14 cellular contexts compared by ENCODE assay signal in the genomic region with DNA sequence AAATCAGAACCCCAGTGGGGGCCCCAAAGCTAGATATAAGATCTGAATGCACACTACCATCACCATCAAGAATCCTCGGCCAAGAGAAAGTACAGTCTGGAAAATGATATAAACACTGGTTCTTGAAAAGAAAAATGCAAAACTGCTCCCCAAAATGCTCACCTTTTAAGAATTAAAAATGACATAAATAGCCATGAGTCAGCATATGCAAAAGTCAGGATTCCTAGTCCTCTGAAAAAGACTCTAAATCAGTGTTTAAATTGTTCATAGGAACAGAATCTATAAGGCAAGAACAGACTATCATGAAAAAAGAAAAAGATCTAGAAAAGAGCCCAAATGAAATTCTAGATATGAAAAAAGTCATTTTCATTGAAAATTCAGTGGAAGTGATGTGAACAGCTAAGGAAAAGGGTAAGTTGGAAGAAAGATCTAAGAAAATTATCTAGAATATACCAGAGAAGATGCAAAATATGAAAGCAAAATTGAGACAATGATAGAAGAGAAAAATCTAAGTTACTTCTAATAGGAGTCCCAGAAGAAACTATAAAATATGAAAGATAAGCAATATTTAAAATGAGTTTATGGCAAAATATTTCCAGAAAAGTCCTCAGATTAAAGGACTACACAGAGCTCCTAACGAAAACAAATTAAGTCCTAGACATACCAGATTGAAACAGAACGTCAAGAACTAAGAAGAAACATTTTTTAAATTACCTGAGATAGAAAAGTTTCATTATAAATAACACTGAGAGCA. TPM values are rescaled to one million over a fixed set of nuclear protein-coding genes. Genes with fewer than 3 reads are reported as not detected.
DNase-seq lines count a peak whose midpoint lies in the region; ATAC-seq and TF ChIP-seq lines count a peak whose summit lies in the region.
"Had no signal": no experiment of that assay in that cellular context is flagged by ENCODE, and none has a peak within 500 bp of the region (broad histone marks: within the 10 kb centered on the region; RNA-seq: fewer than 3 reads in every experiment).

No MANE protein-coding gene starts in this region.

- no peaks in the 10 kb centered on the region for H3K79me2 ChIP-seq in mammary epithelial cell (ENCODE audit: insufficient read depth, low read length)

- no peak overlapping the region for H2AFZ ChIP-seq in mammary epithelial cell (ENCODE audit: low read depth, low read length)

- dilution Hi-C loops in mammary epithelial cell (cut with HindIII; ENCODE audit: low sequenced_read_pairs), result loop anchor here (10.0 kb wide), 1 partner anchor 67 kb away; no protein-coding TSS in a partner anchor

- in situ Hi-C loops in mammary epithelial cell (cut with MboI; ENCODE audit: low sequenced_read_pairs in 2 of 2) (no loop called here), Panc1 (cut with HindIII; ENCODE audit: low pct_unique_long_range_greater_than_20kb, low sequenced_read_pairs) (no loop called here)

- no peak overlapping the region for H3K4me3 Mint-ChIP-seq in MCF 10A (ENCODE audit: unreplicated experiment)
- H3K4me3 Mint-ChIP-seq in central memory CD8-positive, alpha-beta T cell, result no peak overlapping the region
- H3K4me3 Mint-ChIP-seq in stimulated activated naive B cell treated with anti-CD40 and anti-IgM and Interleukin-4, amounts not matched to agents 10 μg/mL and 1 μg/mL and 100 μg/mL, for 72 hours, result no peak overlapping the region
- H3K4me3 Mint-ChIP-seq: activated naive CD8-positive, alpha-beta T cell treated with anti-CD3 and anti-CD28 coated beads, Interleukin-2, amount 10 ng/mL, durations not matched to agents 7 days and 5 days had no signal

- no peaks in the 10 kb centered on the region for H3K27me3 Mint-ChIP-seq in MCF 10A (ENCODE audit: insufficient read depth, unreplicated experiment)
- H3K27me3 Mint-ChIP-seq in central memory CD8-positive, alpha-beta T cell, result no peaks in the 10 kb centered on the region
- H3K27me3 Mint-ChIP-seq in stimulated activated naive B cell treated with anti-CD40 and anti-IgM and Interleukin-4, amounts not matched to agents 10 μg/mL and 1 μg/mL and 100 μg/mL, for 72 hours, result no peaks in the 10 kb centered on the region
- H3K27me3 Mint-ChIP-seq: activated naive CD8-positive, alpha-beta T cell treated with anti-CD3 and anti-CD28 coated beads, Interleukin-2, amount 10 ng/mL, durations not matched to agents 7 days and 5 days had no signal

- H3K4me1 Mint-ChIP-seq in MCF 10A (ENCODE audit: insufficient read depth, unreplicated experiment), result peaks cover 6% of the 10 kb centered on the region
- peaks cover 49% of the 10 kb centered on the region for H3K4me1 Mint-ChIP-seq in central memory CD8-positive, alpha-beta T cell
- H3K4me1 Mint-ChIP-seq in stimulated activated naive B cell treated with anti-CD40 and anti-IgM and Interleukin-4, amounts not matched to agents 10 μg/mL and 1 μg/mL and 100 μg/mL, for 72 hours, result peaks cover 29 to 45% of the 10 kb centered on the region in 2 donors

- 64% methylated on average over 3 of the region's 3 CpGs for WGBS in mammary epithelial cell (ENCODE audit: low coverage, missing lambda C conversion rate)
- 45 to 54% (median 51%) methylated on average over 3 of the region's 3 CpGs for WGBS in ovary, 3 donors

- no peak for TF ChIP-seq POLR2A in ovary (IDR thresholded peaks at IDR 0.05)

- H3K27me3 ChIP-seq in mammary epithelial cell (ENCODE audit: insufficient read depth, low read length) (no peaks in the 10 kb centered on the region), Panc1 (ENCODE audit: control insufficient read depth, insufficient read depth, low read length) (no peaks in the 10 kb centered on the region), ovary (no peaks in the 10 kb centered on the region)
- H3K27me3 ChIP-seq: upper lobe of left lung had no signal

- CTCF ChIA-PET in MCF 10A (lab: Yijun Ruan, JAX), result interaction anchor here (0.6 to 4.7 kb wide), 5 partner anchors 10 to 289 kb away, joined by 3 to 28 read pairs (median 8); no protein-coding TSS in a partner anchor
- CTCF ChIA-PET in mammary epithelial cell (lab: Charles Lee; ENCODE audit: low non-redundant PET), result no interaction called here
- CTCF ChIA-PET in Panc1 (lab: Charles Lee), result no interaction called here

- H3K9ac ChIP-seq in mammary epithelial cell (ENCODE audit: insufficient read depth, low read length), result no peak overlapping the region

- no peak for TF ChIP-seq EP300 in ovary (IDR thresholded peaks at IDR 0.05)

- intact Hi-C loops in MCF 10A (cut with micrococcal nuclease), result loop anchor here (2.0 kb wide), 1 partner anchor 91 kb away; no protein-coding TSS in a partner anchor
- intact Hi-C loops in mammary epithelial cell (cut with micrococcal nuclease), result loop anchor here (5.0 kb wide), 1 partner anchor 289 kb away; no protein-coding TSS in a partner anchor
- intact Hi-C loops in Panc1 (cut with micrococcal nuclease; ENCODE audit: unreplicated experiment), result loop anchor here (5.0 to 10.0 kb wide), 4 partner anchors 89 to 289 kb away; no protein-coding TSS in a partner anchor
- intact Hi-C loops in ovary (cut with DNase I), result no loop called here

- H3K4me2 ChIP-seq in mammary epithelial cell (ENCODE audit: insufficient read depth, low read depth, low read length), result no peak overlapping the region

- ATAC-seq in Panc1 (no peak), GM21529 (IDR thresholded peaks at IDR 0.05; ENCODE audit: unreplicated experiment) (no peak)
- ATAC-seq in central memory CD8-positive, alpha-beta T cell (replicated peaks; ENCODE audit: extremely low read depth, poor library complexity, severe bottlenecking), result no peak
- no peak for ATAC-seq in stimulated activated naive B cell treated with anti-CD40 and anti-IgM and Interleukin-4, amounts not matched to agents 10 μg/mL and 1 μg/mL and 100 μg/mL, for 72 hours (replicated peaks)

- H3K36me3 Mint-ChIP-seq in MCF 10A (ENCODE audit: insufficient read depth, unreplicated experiment), result peaks cover 31% of the 10 kb centered on the region
- peaks cover 15% of the 10 kb centered on the region for H3K36me3 Mint-ChIP-seq in central memory CD8-positive, alpha-beta T cell (ENCODE audit: insufficient read depth)
- H3K36me3 Mint-ChIP-seq in stimulated activated naive B cell treated with anti-CD40 and anti-IgM and Interleukin-4, amounts not matched to agents 10 μg/mL and 1 μg/mL and 100 μg/mL, for 72 hours, result peaks cover 17 to 37% of the 10 kb centered on the region in 2 donors

- H3K4me3 ChIP-seq in mammary epithelial cell (replicated peaks in 1 of 3; ENCODE audit: insufficient read depth in 1 of 3, low read depth in 2 of 3, low read length in 3 of 3) (no peak overlapping the region), Panc1 (ENCODE audit: low read depth in 2 of 2, low read length in 2 of 2) (no peak overlapping the region), ovary (no peak overlapping the region)
- H3K4me3 ChIP-seq: lower lobe of right lung, upper lobe of left lung had no signal

- H3K4me1 ChIP-seq in mammary epithelial cell (ENCODE audit: insufficient read depth, low read length), result no peaks in the 10 kb centered on the region
- peaks cover 44% of the 10 kb centered on the region for H3K4me1 ChIP-seq in Panc1 (ENCODE audit: control insufficient read depth, insufficient read depth, low read length)
- H3K4me1 ChIP-seq in ovary (ENCODE audit: insufficient read depth), result no peaks in the 10 kb centered on the region

- peaks cover 2% of the 10 kb centered on the region for H4K20me1 ChIP-seq in mammary epithelial cell (ENCODE audit: insufficient read depth, low read length)

- POLR2A ChIA-PET in MCF 10A (lab: Yijun Ruan, JAX), result interaction anchor here (0.6 to 11.9 kb wide), 15 partner anchors 7 to 980 kb away, joined by 3 to 202 read pairs (median 3); a partner anchor contains a TSS
- POLR2A ChIA-PET in Panc1 (lab: Charles Lee), result no interaction called here

- H3K9me3 ChIP-seq in mammary epithelial cell (replicated peaks; ENCODE audit: insufficient read depth, low read length), result no peaks in the 10 kb centered on the region
- H3K9me3 ChIP-seq in Panc1 (ENCODE audit: control insufficient read depth, insufficient read depth, low read depth, low read length), result no peaks in the 10 kb centered on the region
- H3K9me3 ChIP-seq in ovary, result no peaks in the 10 kb centered on the region
- H3K9me3 ChIP-seq: lower lobe of right lung, upper lobe of left lung had no signal

- BruUV-seq in MCF 10A (replicated peaks; lab: Mats Ljungman, UMichigan) (no TSS peak), mammary epithelial cell (replicated peaks; lab: Mats Ljungman, UMichigan) (no TSS peak), Panc1 (replicated peaks; lab: Mats Ljungman, UMichigan) (no TSS peak)

- H3K36me3 ChIP-seq in mammary epithelial cell (ENCODE audit: insufficient read depth, low read length) (peaks cover 8% of the 10 kb centered on the region), Panc1 (ENCODE audit: control insufficient read depth, insufficient read depth, low read length) (peaks cover 3% of the 10 kb centered on the region; the same call in 1 of the 2 replicates), ovary (no peaks in the 10 kb centered on the region)

- DNase-seq in MCF 10A (ENCODE audit: unreplicated experiment) (no peak), mammary epithelial cell (no peak), Panc1 (ENCODE audit: low read depth, low spot score) (no peak), ovary (no peak), NCI-H187 treated with DMSO at 0.1 percent for 48 hours (lab: John Stamatoyannopoulos, UW) (no peak)
- DNase-seq in central memory CD8-positive, alpha-beta T cell (ENCODE audit: low spot score in 2 of 2), result no peak
- DNase-seq in stimulated activated naive B cell treated with anti-CD40 and anti-IgM and Interleukin-4, amounts not matched to agents 10 μg/mL and 1 μg/mL and 100 μg/mL, for 72 hours, result no peak
- DNase-seq: activated naive CD8-positive, alpha-beta T cell treated with anti-CD3 and anti-CD28 coated beads, Interleukin-2, amount 10 ng/mL, durations not matched to agents 7 days and 5 days; DMS 273 treated with DMSO at 0.1 percent for 48 hours; lower lobe of right lung; NCI-H2171 treated with DMSO at 0.1 percent for 48 hours; stimulated activated CD4-positive, alpha-beta T cell treated with anti-CD3 and anti-CD28 coated beads, Interleukin-2, amount 100 ng/mL, for 48 hours; upper lobe of left lung had no signal

- H3K27ac Mint-ChIP-seq in MCF 10A (ENCODE audit: low read depth, unreplicated experiment), result peak overlapping the region; percentile 40
- H3K27ac Mint-ChIP-seq in central memory CD8-positive, alpha-beta T cell (ENCODE audit: low read depth), result peak overlapping the region; percentile 75
- H3K27ac Mint-ChIP-seq in stimulated activated naive B cell treated with anti-CD40 and anti-IgM and Interleukin-4, amounts not matched to agents 10 μg/mL and 1 μg/mL and 100 μg/mL, for 72 hours, result peak overlapping the region; percentile 4

- no peaks in the 10 kb centered on the region for H3K9me3 Mint-ChIP-seq in MCF 10A (ENCODE audit: unreplicated experiment)
- H3K9me3 Mint-ChIP-seq in central memory CD8-positive, alpha-beta T cell, result no peaks in the 10 kb centered on the region
- H3K9me3 Mint-ChIP-seq in stimulated activated naive B cell treated with anti-CD40 and anti-IgM and Interleukin-4, amounts not matched to agents 10 μg/mL and 1 μg/mL and 100 μg/mL, for 72 hours, result no peaks in the 10 kb centered on the region
- H3K9me3 Mint-ChIP-seq: activated naive CD8-positive, alpha-beta T cell treated with anti-CD3 and anti-CD28 coated beads, Interleukin-2, amount 10 ng/mL, durations not matched to agents 7 days and 5 days had no signal

- TF ChIP-seq CTCF in MCF 10A (IDR thresholded peaks at IDR 0.05; ENCODE audit: unreplicated experiment), result no peak
- no peak for TF ChIP-seq CTCF in mammary epithelial cell (conservative IDR thresholded peaks at IDR 0.05 in 1 of 2, IDR thresholded peaks at IDR 0.05 in 1 of 2; ENCODE audit: extremely low read depth in 1 of 2, insufficient read depth in 1 of 2, low read depth in 1 of 2, low read length in 2 of 2)
- no peak for TF ChIP-seq CTCF in Panc1 (IDR thresholded peaks at IDR 0.05)
- TF ChIP-seq CTCF in ovary (IDR thresholded peaks at IDR 0.05), result no peak

- H3K27ac ChIP-seq in mammary epithelial cell (ENCODE audit: insufficient read depth, low read depth, low read length) (no peak overlapping the region), Panc1 (ENCODE audit: low read length) (peak overlapping the region; percentile 41), ovary (no peak overlapping the region)
- H3K27ac ChIP-seq: lower lobe of right lung had no signal

RNA-seq across cellular contexts. Expression of a gene that starts 18.9 kb away (rescaled TPM):
- total RNA-seq in MCF 10A (2022) (592 and 646 TPM in 2 replicates), mammary epithelial cell (100 to 1,000 TPM in 1 of 2 donors, 10 to 100 TPM in 1; 62.0 to 506 TPM), Panc1 (2021; ENCODE audit: unreplicated experiment) (819 TPM), ovary (100 to 1,000 TPM; 236 to 451 (median 368) TPM)
- polyA plus RNA-seq in mammary epithelial cell (291 TPM), ovary (100 to 1,000 TPM; 483 to 659 TPM)
- 260 TPM for polyA minus RNA-seq in mammary epithelial cell
- 815 TPM for polyA plus RNA-seq in Panc1 (2012; ENCODE audit: insufficient read length)

RNA-seq across cellular contexts. Expression of a gene that starts 19.9 kb away (rescaled TPM):
- 137 and 171 TPM in 2 replicates for total RNA-seq in MCF 10A (2022)
- total RNA-seq in mammary epithelial cell, result 100 to 1,000 TPM in 1 of 2 donors, 10 to 100 TPM in 1; 67.5 to 154 TPM
- polyA plus RNA-seq in mammary epithelial cell, result 77.3 TPM
- 25.3 TPM for polyA minus RNA-seq in mammary epithelial cell
- total RNA-seq in Panc1 (2021; ENCODE audit: unreplicated experiment), result 308 TPM
- 136 TPM for polyA plus RNA-seq in Panc1 (2012; ENCODE audit: insufficient read length)
- total RNA-seq in ovary, result 100 to 1,000 TPM in 3 of 7 donors, 10 to 100 TPM in 4; 71.7 to 133 (median 98.8) TPM
- polyA plus RNA-seq in ovary, result 10 to 100 TPM; 73.3 to 90.3 TPM

RNA-seq across cellular contexts. Expression of a gene that starts 29.7 kb away (rescaled TPM):
- total RNA-seq in MCF 10A (2022), result 1.2 and 2.2 TPM in 2 replicates
- 1 to 10 TPM; 5.4 to 8.3 TPM for total RNA-seq in mammary epithelial cell
- 6.8 TPM for polyA plus RNA-seq in mammary epithelial cell
- polyA minus RNA-seq in mammary epithelial cell, result 9.5 TPM
- 78.5 TPM for total RNA-seq in Panc1 (2021; ENCODE audit: unreplicated experiment)
- polyA plus RNA-seq in Panc1 (2012; ENCODE audit: insufficient read length), result 47.6 TPM
- 1 to 10 TPM in 3 of 7 donors, under 1 TPM in 4; 0.45 to 3.1 (median 0.65) TPM for total RNA-seq in ovary
- polyA plus RNA-seq in ovary, result 1 to 10 TPM; 1.4 to 6.1 TPM

Comparison
In these comparisons a context has a peak if more than half of its experiments do, and no peak if none do; other contexts are left out.
1. H3K27ac Mint-ChIP-seq: peak in every context shown above with its lines; median percentile 75 in central memory CD8-positive, alpha-beta T cell; 40 in MCF 10A; 4 in stimulated activated naive B cell treated with anti-CD40 and anti-IgM and Interleukin-4, amounts not matched to agents 10 μg/mL and 1 μg/mL and 100 μg/mL, for 72 hours.
2. intact Hi-C loops: an anchor here in MCF 10A (2.0 kb wide), mammary epithelial cell (5.0 kb wide) and Panc1 (5.0 to 10.0 kb wide); none called in ovary.